In genomic region chrX:150837845-150838244, GRCh38 we compare ENCODE assay signal across 19 cellular contexts.
A peak's percentile ranks its signal among the peaks of the same experiment; 100 is the strongest.
DNase-seq lines count a peak whose midpoint lies in the region; ATAC-seq, FAIRE-seq and TF ChIP-seq lines count a peak whose summit lies in the region.
"Had no signal": no experiment of that assay in that cellular context is flagged by ENCODE, and none has a peak within 500 bp of the region (broad histone marks: within the 10 kb centered on the region; RNA-seq: fewer than 3 reads in every experiment).

No MANE protein-coding gene starts in this region.

- no peak for FAIRE-seq in HepG2 (lab: Jason Lieb, UNC)
- FAIRE-seq in D721Med (lab: Jason Lieb, UNC) = no peak
- FAIRE-seq: G401.6, GM12892, GM18507, H54, K562 had no signal

- H3K4me1 ChIP-seq in breast epithelium = no peaks in the 10 kb centered on the region
- H3K4me1 ChIP-seq in HepG2 (ENCODE audit: insufficient read depth, low read length) = no peaks in the 10 kb centered on the region
- peaks cover 15% of the 10 kb centered on the region for H3K4me1 ChIP-seq in psoas muscle

- H3K9me3 ChIP-seq in breast epithelium = peaks cover 0 to 17% of the 10 kb centered on the region in 2 donors
- no peaks in the 10 kb centered on the region for H3K9me3 ChIP-seq in HepG2 (ENCODE audit: low read length)
- peaks cover 5% of the 10 kb centered on the region for H3K9me3 ChIP-seq in psoas muscle

- peaks cover 15% of the 10 kb centered on the region for H3K4me1 Mint-ChIP-seq in MCF 10A (ENCODE audit: insufficient read depth, unreplicated experiment)
- H3K4me1 Mint-ChIP-seq: B cell had no signal

- H3K9me3 Mint-ChIP-seq in MCF 10A (ENCODE audit: unreplicated experiment) = no peaks in the 10 kb centered on the region

- H2AFZ ChIP-seq in HepG2 (ENCODE audit: low read length) = no peak overlapping the region
- H2AFZ ChIP-seq: GM23338 had no signal

- no peak for TF ChIP-seq RAD21 in HepG2 (CRISPR knock-in tag; IDR thresholded peaks at IDR 0.05)

- ATAC-seq in HepG2 = no peak
- ATAC-seq in psoas muscle = peak in 3 of 4 donors; percentile 35 to 71 (median 37)
- ATAC-seq: GM23338, K562 had no signal

- no peaks in the 10 kb centered on the region for H4K20me1 ChIP-seq in HepG2 (ENCODE audit: insufficient read depth, low read length)
- H4K20me1 ChIP-seq: BLaER1 treated with 17β-estradiol and CSF1 and Interleukin-3, amounts not matched to agents 10 nM and 100 nM had no signal

- TF ChIP-seq CTCF in MCF 10A (IDR thresholded peaks at IDR 0.05; ENCODE audit: unreplicated experiment) (no peak), breast epithelium (IDR thresholded peaks at IDR 0.05) (no peak), HepG2 (CRISPR knock-in tag; IDR thresholded peaks at IDR 0.05) (no peak), psoas muscle (IDR thresholded peaks at IDR 0.05) (no peak), D721Med (IDR thresholded peaks at IDR 0.05; ENCODE audit: insufficient read depth, missing control alignments) (no peak)

- H3K36me3 Mint-ChIP-seq in MCF 10A (ENCODE audit: insufficient read depth, unreplicated experiment) = peaks cover 16% of the 10 kb centered on the region

- H3K9ac ChIP-seq in HepG2 (ENCODE audit: insufficient read depth, low read depth, low read length) = no peak overlapping the region
- H3K9ac ChIP-seq: BLaER1 treated with 17β-estradiol and CSF1 and Interleukin-3, amounts not matched to agents 10 nM and 100 nM had no signal

- CTCF ChIA-PET in MCF 10A (lab: Yijun Ruan, JAX) (interaction anchor here (0.5 kb wide), 1 partner anchor 12 kb away, joined by 3 read pairs; no protein-coding TSS in a partner anchor), HepG2 (lab: Yijun Ruan, JAX; ENCODE audit: low intra/inter-chr PET ratio, low total read pairs) (no interaction called here)

- H3K27ac Mint-ChIP-seq in MCF 10A (ENCODE audit: low read depth, unreplicated experiment) = peak overlapping the region; percentile 19
- H3K27ac Mint-ChIP-seq: B cell; CD8-positive, alpha-beta memory T cell; GM23338 had no signal

- no peak overlapping the region for H3K4me3 Mint-ChIP-seq in MCF 10A (ENCODE audit: unreplicated experiment)
- H3K4me3 Mint-ChIP-seq: B cell; CD8-positive, alpha-beta memory T cell; GM23338 had no signal

- BruUV-seq in MCF 10A (replicated peaks; lab: Mats Ljungman, UMichigan) (no TSS peak), HepG2 (replicated peaks; lab: Mats Ljungman, UMichigan) (no TSS peak)

- H3K4me2 ChIP-seq in HepG2 (ENCODE audit: low read depth, low read length) = no peak overlapping the region
- H3K4me2 ChIP-seq: BLaER1 treated with 17β-estradiol and CSF1 and Interleukin-3, amounts not matched to agents 10 nM and 100 nM; GM23338 had no signal

- TF ChIP-seq EP300 in HepG2 (IDR thresholded peaks at IDR 0.05; ENCODE audit: low read depth in 2 of 2, low read length in 2 of 2) = no peak
- no peak for TF ChIP-seq EP300 in HepG2 (CRISPR knock-in tag; IDR thresholded peaks at IDR 0.05; ENCODE audit: borderline replicate concordance)

- no peak overlapping the region for H3K4me3 ChIP-seq in breast epithelium
- no peak overlapping the region for H3K4me3 ChIP-seq in HepG2 (replicated peaks in 1 of 3; ENCODE audit: insufficient read depth in 1 of 3, low read depth in 2 of 3, low read length in 3 of 3)
- no peak overlapping the region for H3K4me3 ChIP-seq in psoas muscle
- H3K4me3 ChIP-seq: BLaER1 treated with 17β-estradiol and CSF1 and Interleukin-3, amounts not matched to agents 10 nM and 100 nM; GM23338; K562 had no signal

- H3K27me3 ChIP-seq in breast epithelium (no peaks in the 10 kb centered on the region), HepG2 (ENCODE audit: control insufficient read depth in 1 of 2, insufficient read depth in 2 of 2, low read length in 2 of 2) (no peaks in the 10 kb centered on the region), psoas muscle (ENCODE audit: insufficient read depth in 3 of 3, low read length in 2 of 3) (no peaks in the 10 kb centered on the region)
- H3K27me3 ChIP-seq: BLaER1 treated with 17β-estradiol and CSF1 and Interleukin-3, amounts not matched to agents 10 nM and 100 nM had no signal

- POLR2A ChIA-PET in MCF 10A (lab: Yijun Ruan, JAX) (interaction anchor here (0.5 kb wide), 1 partner anchor 54 kb away, joined by 3 read pairs; no protein-coding TSS in a partner anchor), HepG2 (lab: Yijun Ruan, JAX) (no interaction called here)

- in situ Hi-C loops in HepG2 (cut with HindIII; ENCODE audit: extremely low pct_ligation_motif_present, low pct_unique_long_range_greater_than_20kb) = no loop called here

- H3K79me2 ChIP-seq in HepG2 (ENCODE audit: insufficient read depth, low read length) = no peaks in the 10 kb centered on the region

- TF ChIP-seq POLR2A in breast epithelium (IDR thresholded peaks at IDR 0.05) = no peak
- no peak for TF ChIP-seq POLR2A in HepG2 (IDR thresholded peaks at IDR 0.05; ENCODE audit: insufficient read depth in 1 of 2, low read depth in 2 of 2, low read length in 2 of 2)

- DNase-seq in MCF 10A (ENCODE audit: unreplicated experiment) = no peak
- no peak for DNase-seq in breast epithelium (ENCODE audit: low spot score in 2 of 2)
- DNase-seq in HepG2 (ENCODE audit: low spot score) = peak; percentile 4
- no peak for DNase-seq in psoas muscle
- DNase-seq in stimulated activated CD4-positive, alpha-beta T cell treated with anti-CD3 and anti-CD28 coated beads, Interleukin-4, amount 100 ng/mL, for 4 hours = no peak
- DNase-seq in D721Med (ENCODE audit: insufficient read length, low spot score) = no peak
- DNase-seq: CD8-positive, alpha-beta memory T cell; COR-L47; HCEC 1CT; IMR-90 had no signal

- intact Hi-C loops in MCF 10A (cut with micrococcal nuclease) (no loop called here), breast epithelium (cut with DNase I; ENCODE audit: low total_unique reads) (no loop called here), HepG2 (cut with micrococcal nuclease; ENCODE audit: unreplicated experiment) (no loop called here), psoas muscle (cut with DNase I) (no loop called here)

- 56% methylated on average over 4 of the region's 4 CpGs for WGBS in HepG2 (ENCODE audit: low lambda C conversion rate)
- 75 to 82% (median 80%) methylated on average over 4 of the region's 4 CpGs for WGBS in psoas muscle, 3 donors

- no peaks in the 10 kb centered on the region for H3K27me3 Mint-ChIP-seq in MCF 10A (ENCODE audit: insufficient read depth, unreplicated experiment)
- H3K27me3 Mint-ChIP-seq: B cell; CD8-positive, alpha-beta memory T cell had no signal

- H3K27ac ChIP-seq in breast epithelium (no peak overlapping the region), HepG2 (ENCODE audit: extremely low read length, insufficient read depth, low read length) (no peak overlapping the region), psoas muscle (peak overlapping the region; percentile 39)
- H3K27ac ChIP-seq: BLaER1 treated with 17β-estradiol and CSF1 and Interleukin-3, amounts not matched to agents 10 nM and 100 nM; HL-60 had no signal

- no peaks in the 10 kb centered on the region for H3K36me3 ChIP-seq in breast epithelium
- H3K36me3 ChIP-seq in HepG2 (replicated peaks in 1 of 2; ENCODE audit: control insufficient read depth in 1 of 2, insufficient read depth in 2 of 2, low read length in 2 of 2) = no peaks in the 10 kb centered on the region
- no peaks in the 10 kb centered on the region for H3K36me3 ChIP-seq in psoas muscle (ENCODE audit: insufficient read depth in 1 of 2, low read depth in 1 of 2)
- H3K36me3 ChIP-seq: BLaER1 treated with 17β-estradiol and CSF1 and Interleukin-3, amounts not matched to agents 10 nM and 100 nM had no signal

TF ChIP-seq in HepG2, 621 proteins besides CTCF, POLR2A, EP300 and RAD21:
- TF ChIP-seq WIZ (CRISPR knock-in tag; IDR thresholded peaks at IDR 0.05) (no peak), ZNF879 (CRISPR knock-in tag; IDR thresholded peaks at IDR 0.05) (no peak), REXO4 (CRISPR knock-in tag; IDR thresholded peaks at IDR 0.05; ENCODE audit: borderline replicate concordance) (no peak), ZNF350 (CRISPR knock-in tag; IDR thresholded peaks at IDR 0.05; ENCODE audit: borderline replicate concordance, low read depth) (no peak), HMG20A (CRISPR knock-in tag; IDR thresholded peaks at IDR 0.05; ENCODE audit: borderline replicate concordance) (no peak), NR2F2 (IDR thresholded peaks at IDR 0.05; ENCODE audit: borderline replicate concordance, low read depth) (no peak)
- TF ChIP-seq, protein P1, sequence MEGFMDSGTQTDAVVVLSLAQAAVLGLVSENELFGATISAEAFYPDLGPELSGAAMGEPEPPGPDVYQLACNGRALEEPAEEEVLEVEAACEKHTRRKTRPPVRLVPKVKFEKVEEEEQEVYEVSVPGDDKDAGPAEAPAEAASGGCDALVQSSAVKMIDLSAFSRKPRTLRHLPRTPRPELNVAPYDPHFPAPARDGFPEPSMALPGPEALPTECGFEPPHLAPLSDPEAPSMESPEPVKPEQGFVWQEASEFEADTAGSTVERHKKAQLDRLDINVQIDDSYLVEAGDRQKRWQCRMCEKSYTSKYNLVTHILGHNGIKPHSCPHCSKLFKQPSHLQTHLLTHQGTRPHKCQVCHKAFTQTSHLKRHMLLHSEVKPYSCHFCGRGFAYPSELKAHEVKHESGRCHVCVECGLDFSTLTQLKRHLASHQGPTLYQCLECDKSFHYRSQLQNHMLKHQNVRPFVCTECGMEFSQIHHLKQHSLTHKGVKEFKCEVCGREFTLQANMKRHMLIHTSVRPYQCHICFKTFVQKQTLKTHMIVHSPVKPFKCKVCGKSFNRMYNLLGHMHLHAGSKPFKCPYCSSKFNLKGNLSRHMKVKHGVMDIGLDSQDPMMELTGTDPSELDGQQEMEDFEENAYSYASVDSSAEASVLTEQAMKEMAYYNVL (CRISPR knock-in tag; IDR thresholded peaks at IDR 0.05; ENCODE audit: borderline replicate concordance) = no peak
